In the genomic region with DNA sequence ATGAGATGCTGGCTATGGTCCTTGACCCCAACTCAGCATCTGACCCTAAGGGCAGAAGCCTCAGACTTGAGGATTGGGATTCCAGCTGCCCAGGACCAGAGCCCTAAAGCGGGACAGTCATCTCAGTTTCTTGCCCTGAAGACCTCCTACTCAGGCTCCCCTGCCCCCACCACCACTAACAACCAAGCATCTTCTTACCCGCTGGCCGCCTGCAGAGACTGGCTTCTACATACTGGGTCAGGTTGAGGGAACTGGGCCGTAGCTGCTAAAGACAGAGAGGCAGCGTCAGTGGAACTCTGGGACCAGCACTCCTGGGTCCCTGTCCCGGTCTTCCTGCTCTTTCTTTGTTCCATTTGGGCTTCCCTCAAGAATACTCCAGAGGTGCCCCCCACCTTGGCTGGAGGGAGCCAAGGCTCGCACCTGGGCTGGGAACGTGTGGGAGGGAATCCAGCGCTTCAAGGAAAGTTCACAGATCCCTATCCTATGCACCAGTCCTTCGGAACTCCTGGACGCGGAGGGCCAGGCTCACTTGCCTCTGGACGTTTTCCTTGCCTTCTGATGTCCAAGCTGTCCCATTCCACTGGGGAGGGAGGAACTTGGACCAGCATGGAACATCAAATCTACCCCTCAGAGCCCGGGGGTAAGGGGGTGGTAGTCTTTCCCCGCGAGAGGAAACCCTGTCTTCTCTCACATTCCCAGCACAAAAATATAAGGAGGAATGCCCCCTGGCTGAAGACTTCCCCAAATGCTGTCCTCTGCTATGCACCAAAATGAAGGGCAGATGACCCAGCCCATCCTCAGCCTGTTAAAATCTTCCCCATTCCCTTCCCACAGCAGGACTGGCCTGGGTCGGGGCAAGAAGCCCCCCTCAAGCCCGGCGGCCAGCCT, we compare ENCODE assay signal across 1 cellular context.
A peak's percentile ranks its signal among the peaks of the same experiment; 100 is the strongest.
TF ChIP-seq lines count a peak whose summit lies in the region.

No MANE protein-coding gene starts in this region.

TF ChIP-seq in HEK293, 187 proteins besides CTCF, POLR2A, EP300 and RAD21 (continued from another document):
- TF ChIP-seq, protein P1, sequence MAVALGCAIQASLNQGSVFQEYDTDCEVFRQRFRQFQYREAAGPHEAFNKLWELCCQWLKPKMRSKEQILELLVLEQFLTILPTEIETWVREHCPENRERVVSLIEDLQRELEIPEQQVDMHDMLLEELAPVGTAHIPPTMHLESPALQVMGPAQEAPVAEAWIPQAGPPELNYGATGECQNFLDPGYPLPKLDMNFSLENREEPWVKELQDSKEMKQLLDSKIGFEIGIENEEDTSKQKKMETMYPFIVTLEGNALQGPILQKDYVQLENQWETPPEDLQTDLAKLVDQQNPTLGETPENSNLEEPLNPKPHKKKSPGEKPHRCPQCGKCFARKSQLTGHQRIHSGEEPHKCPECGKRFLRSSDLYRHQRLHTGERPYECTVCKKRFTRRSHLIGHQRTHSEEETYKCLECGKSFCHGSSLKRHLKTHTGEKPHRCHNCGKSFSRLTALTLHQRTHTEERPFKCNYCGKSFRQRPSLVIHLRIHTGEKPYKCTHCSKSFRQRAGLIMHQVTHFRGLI (tag by site-specific recombination; IDR thresholded peaks at IDR 0.05) = no peak
- TF ChIP-seq ZNF776 (tag by site-specific recombination; IDR thresholded peaks at IDR 0.05; ENCODE audit: borderline replicate concordance) (no peak), ZNF354C (tag by site-specific recombination; IDR thresholded peaks at IDR 0.05; ENCODE audit: borderline replicate concordance, low read depth) (no peak), ZFP69B (tag by site-specific recombination; IDR thresholded peaks at IDR 0.05) (no peak), ZFP37 (tag by site-specific recombination; IDR thresholded peaks at IDR 0.05) (no peak), ZNF366 (tag by site-specific recombination; conservative IDR thresholded peaks at IDR 0.05) (0 out of 2 replicates have a peak, but pooled peaks have one; percentile 33), ZFP41 (tag by site-specific recombination; IDR thresholded peaks at IDR 0.05; ENCODE audit: borderline replicate concordance) (no peak)
- TF ChIP-seq, protein P2, sequence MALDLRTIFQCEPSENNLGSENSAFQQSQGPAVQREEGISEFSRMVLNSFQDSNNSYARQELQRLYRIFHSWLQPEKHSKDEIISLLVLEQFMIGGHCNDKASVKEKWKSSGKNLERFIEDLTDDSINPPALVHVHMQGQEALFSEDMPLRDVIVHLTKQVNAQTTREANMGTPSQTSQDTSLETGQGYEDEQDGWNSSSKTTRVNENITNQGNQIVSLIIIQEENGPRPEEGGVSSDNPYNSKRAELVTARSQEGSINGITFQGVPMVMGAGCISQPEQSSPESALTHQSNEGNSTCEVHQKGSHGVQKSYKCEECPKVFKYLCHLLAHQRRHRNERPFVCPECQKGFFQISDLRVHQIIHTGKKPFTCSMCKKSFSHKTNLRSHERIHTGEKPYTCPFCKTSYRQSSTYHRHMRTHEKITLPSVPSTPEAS (tag by site-specific recombination; IDR thresholded peaks at IDR 0.05) = no peak
